Comparison of ENCODE assay signal across 8 cellular contexts in the genomic region with DNA sequence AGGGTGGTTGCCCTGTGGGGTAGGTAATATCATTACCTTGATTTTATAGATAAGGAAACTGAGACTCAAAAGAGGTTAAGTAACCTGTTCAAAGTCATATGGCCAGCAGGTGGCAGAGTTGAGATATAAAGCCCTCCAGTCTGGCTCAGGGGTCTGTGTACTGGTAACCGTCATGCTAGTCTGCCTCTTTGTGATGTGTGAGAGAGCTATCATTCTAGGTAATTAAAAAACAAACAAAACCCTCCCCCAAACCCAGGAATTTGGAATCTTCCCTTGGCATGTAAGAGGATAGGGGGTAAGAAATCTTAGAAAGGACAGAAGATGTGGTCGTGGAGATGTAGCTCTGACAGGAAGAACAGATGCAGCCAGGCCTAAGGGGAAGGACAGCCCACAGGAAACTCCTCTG.
DNase-seq lines count a peak whose midpoint lies in the region; ATAC-seq and TF ChIP-seq lines count a peak whose summit lies in the region.

No MANE protein-coding gene starts in this region.

- no peaks in the 10 kb centered on the region for H3K4me1 ChIP-seq in heart right ventricle

- peak; percentile 14 to 69 (median 53) for TF ChIP-seq CTCF in heart right ventricle (IDR thresholded peaks at IDR 0.05)

- no peak overlapping the region for H3K4me3 ChIP-seq in heart right ventricle

- 18 to 32% methylated on average over 2 of the region's 2 CpGs for WGBS in heart right ventricle, 2 donors

- intact Hi-C loops in heart right ventricle (cut with DNase I): no loop called here

- ATAC-seq in heart right ventricle (peak in 2 of 8 donors; percentile 34 to 47), GM21737 (IDR thresholded peaks at IDR 0.05; ENCODE audit: unreplicated experiment) (no peak)

- H3K9me3 ChIP-seq in heart right ventricle: peaks cover 0 to 19% (median 4%) of the 10 kb centered on the region in 11 donors

- no peaks in the 10 kb centered on the region for H3K36me3 ChIP-seq in heart right ventricle

- H3K27ac ChIP-seq in heart right ventricle: no peak overlapping the region

- DNase-seq in EH (ENCODE audit: low read depth) (peak; percentile 77), HT1080 (ENCODE audit: low read depth) (peak; percentile 53), OCI-M1 (lab: John Stamatoyannopoulos, UW) (peak; percentile 76), activated T-cell treated with anti-CD3 and anti-CD28 coated beads for 48 hours (ENCODE audit: low read depth) (peak; percentile 38), heart right ventricle (peak in 1 of 2 donors; percentile 38), NCI-H187 treated with DMSO at 0.1 percent for 48 hours (lab: John Stamatoyannopoulos, UW) (no peak)
- DNase-seq in stimulated activated CD4-positive, alpha-beta T cell treated with anti-CD3 and anti-CD28 coated beads, Interleukin-12 subunit alpha, Interleukin-12 subunit beta, amount 100 ng/mL, for 4 hours: peak; percentile 57

- peaks cover 0 to 2% (median 0%) of the 10 kb centered on the region in 7 donors for H3K27me3 ChIP-seq in heart right ventricle
